Comparison of ENCODE assay signal across 8 cellular contexts in genomic region chr15:70099167-70099965, GRCh38. TPM values are rescaled to one million over a fixed set of nuclear protein-coding genes. Genes with fewer than 3 reads are reported as not detected.
DNase-seq lines count a peak whose midpoint lies in the region; ATAC-seq lines count a peak whose summit lies in the region.

No MANE protein-coding gene starts in this region.

- WGBS in aorta, 2 donors: 0% methylated on average over 67 to 69 of the region's 69 CpGs

- peak overlapping the region; percentile 49 for H3K9ac ChIP-seq in rectal smooth muscle tissue (ENCODE audit: low read length)

- H3K27me3 ChIP-seq in rectal smooth muscle tissue (ENCODE audit: control insufficient read depth, insufficient read depth, low read length): no peaks in the 10 kb centered on the region
- H3K27me3 ChIP-seq in aorta (ENCODE audit: control insufficient read depth in 1 of 2, insufficient read depth in 2 of 2, low read length in 1 of 2): no peaks in the 10 kb centered on the region

- H3K36me3 ChIP-seq in rectal smooth muscle tissue (ENCODE audit: control insufficient read depth, insufficient read depth, low read length) (no peaks in the 10 kb centered on the region), aorta (ENCODE audit: control insufficient read depth in 1 of 2, insufficient read depth in 2 of 2, low read length in 1 of 2) (no peaks in the 10 kb centered on the region)

- H3K4me3 ChIP-seq in rectal smooth muscle tissue (ENCODE audit: low read length): peak overlapping the region; percentile 56
- H3K4me3 ChIP-seq in aorta (ENCODE audit: low read length in 2 of 2): peak overlapping the region; percentile 52 to 67

- no peaks in the 10 kb centered on the region for H3K9me3 ChIP-seq in aorta (ENCODE audit: control insufficient read depth, low read length)

- H3K4me1 ChIP-seq in rectal smooth muscle tissue (ENCODE audit: control insufficient read depth, insufficient read depth, low read length): peaks cover 16% of the 10 kb centered on the region
- no peaks in the 10 kb centered on the region for H3K4me1 ChIP-seq in aorta (ENCODE audit: control insufficient read depth in 1 of 2, insufficient read depth in 2 of 2, low read length in 2 of 2)

- ATAC-seq in GM18502 (IDR thresholded peaks at IDR 0.05; ENCODE audit: poor library complexity, unreplicated experiment) (peak; percentile 60), HG02973 (IDR thresholded peaks at IDR 0.05; ENCODE audit: unreplicated experiment) (peak; percentile 51), aorta (ENCODE audit: low FRiP score) (peak; percentile 87)

- intact Hi-C loops in aorta (cut with DNase I): loop anchor here (2.0 to 10.0 kb wide), 4 partner anchors 305 to 522 kb away; no protein-coding TSS in a partner anchor

- DNase-seq in NCI-H2029 treated with DMSO at 0.1 percent for 48 hours (lab: John Stamatoyannopoulos, UW) (peak; percentile 74), T1000 (lab: John Stamatoyannopoulos, UW) (peak; percentile 99), astrocyte of the hippocampus (ENCODE audit: low read depth, low spot score) (peak; percentile 100), hepatic stellate cell (ENCODE audit: low spot score) (peak; percentile 100), aorta (peak; percentile 100)

- peak overlapping the region; percentile 95 for H3K27ac ChIP-seq in rectal smooth muscle tissue (ENCODE audit: low read depth, low read length)
- H3K27ac ChIP-seq in aorta (ENCODE audit: low read depth in 1 of 2, low read length in 2 of 2): peak overlapping the region; percentile 75 to 88

RNA-seq across cellular contexts. Expression of gene TLE3, which starts 1.6 kb away (rescaled TPM):
- total RNA-seq in aorta: 10 to 100 TPM; 43.0 to 89.9 TPM
- polyA plus RNA-seq in aorta: 10 to 100 TPM in 1 of 2 donors, 1 to 10 TPM in 1; 8.3 to 13.4 TPM

Comparison
In these comparisons a context has a peak if more than half of its experiments do, and no peak if none do; other contexts are left out.
1. Peak in every context shown above with its lines: DNase-seq, ATAC-seq, H3K4me3 ChIP-seq and H3K27ac ChIP-seq.